In the genomic region with DNA sequence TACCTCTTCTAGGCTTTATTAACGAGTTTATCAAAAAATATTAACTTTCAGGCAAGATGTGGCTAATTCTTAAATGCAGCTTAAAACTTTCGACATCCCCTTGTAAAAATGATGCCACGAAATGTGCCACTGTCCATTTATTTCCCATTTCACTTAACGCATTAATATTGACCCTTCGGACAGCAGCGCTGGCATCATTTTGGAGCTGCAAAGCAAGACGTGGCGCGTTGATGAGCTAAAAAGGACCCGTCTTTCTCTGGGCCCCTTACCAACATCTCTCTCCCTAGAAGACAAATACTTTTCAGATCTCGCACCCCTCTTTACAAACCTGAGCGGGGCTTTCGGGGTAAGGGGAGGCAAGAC, we compare ENCODE assay signal across 9 cellular contexts.
A peak's percentile ranks its signal among the peaks of the same experiment; 100 is the strongest.
DNase-seq lines count a peak whose midpoint lies in the region; ATAC-seq lines count a peak whose summit lies in the region.
"Had no signal": no experiment of that assay in that cellular context is flagged by ENCODE, and none has a peak within 500 bp of the region (broad histone marks: within the 10 kb centered on the region; RNA-seq: fewer than 3 reads in every experiment).

No MANE protein-coding gene starts in this region.

- no CpG with 5 or more reads among the region's 13 CpGs for WGBS in trophoblast cell (ENCODE audit: extremely low coverage, insufficient coverage, insufficient read length)

- DNase-seq in DMS79 treated with DMSO at 0.1 percent for 48 hours (lab: John Stamatoyannopoulos, UW) (peak; percentile 73), NT2/D1 (ENCODE audit: low read depth, low spot score) (no peak), epithelial cell of prostate (ENCODE audit: low read depth, low spot score) (no peak), trophoblast cell (no peak), hepatic stellate cell (ENCODE audit: low spot score) (no peak), NCI-H2029 (lab: John Stamatoyannopoulos, UW) (no peak)
- DNase-seq: Karpas-422 had no signal

- H3K18ac ChIP-seq in trophoblast cell (ENCODE audit: low read length): no peak overlapping the region

- peak overlapping the region; percentile 89 for H3K4me2 ChIP-seq in trophoblast cell (ENCODE audit: low read length)

- no peak overlapping the region for H3K23ac ChIP-seq in trophoblast cell (ENCODE audit: low read length)

- no peaks in the 10 kb centered on the region for H3K4me1 ChIP-seq in NT2/D1 (ENCODE audit: insufficient read depth, insufficient read length)
- H3K4me1 ChIP-seq in trophoblast cell (ENCODE audit: control insufficient read depth in 1 of 2, insufficient read depth in 2 of 2, low read length in 2 of 2): no peaks in the 10 kb centered on the region

- no peak overlapping the region for H2AFZ ChIP-seq in trophoblast cell (ENCODE audit: insufficient read depth, low read length, poor library complexity)

- H3K9me3 ChIP-seq in NT2/D1 (ENCODE audit: insufficient read depth, low read length) (no peaks in the 10 kb centered on the region), trophoblast cell (ENCODE audit: insufficient read depth, low read depth, low read length) (no peaks in the 10 kb centered on the region)

- no peaks in the 10 kb centered on the region for H3K79me2 ChIP-seq in trophoblast cell (ENCODE audit: control insufficient read depth, insufficient read depth, low read length, poor library complexity)

- H3K79me1 ChIP-seq in trophoblast cell (ENCODE audit: low read length): no peaks in the 10 kb centered on the region

- no peak overlapping the region for H4K91ac ChIP-seq in trophoblast cell (ENCODE audit: low read depth, low read length)

- H3K4ac ChIP-seq in trophoblast cell (ENCODE audit: low read depth, low read length): no peak overlapping the region

- H2BK120ac ChIP-seq in trophoblast cell (ENCODE audit: insufficient read depth, low read length, poor library complexity): no peak overlapping the region

- ATAC-seq in GM18858 (IDR thresholded peaks at IDR 0.05; ENCODE audit: unreplicated experiment) (no peak), GM21723 (IDR thresholded peaks at IDR 0.05; ENCODE audit: unreplicated experiment) (no peak)

- H2BK5ac ChIP-seq in trophoblast cell (ENCODE audit: low read depth, low read length, poor library complexity): no peak overlapping the region

- peaks cover 73% of the 10 kb centered on the region for H3K27me3 ChIP-seq in NT2/D1 (ENCODE audit: insufficient read depth, insufficient read length)
- H3K27me3 ChIP-seq in trophoblast cell (ENCODE audit: insufficient read depth, low read length): peaks cover 17% of the 10 kb centered on the region

- H3K27ac ChIP-seq in epithelial cell of prostate: peak overlapping the region; percentile 30
- no peak overlapping the region for H3K27ac ChIP-seq in trophoblast cell (ENCODE audit: low read depth, low read length)

- H4K12ac ChIP-seq in trophoblast cell (ENCODE audit: low read depth, low read length): no peak overlapping the region

- H2BK12ac ChIP-seq in trophoblast cell (ENCODE audit: low read length): no peak overlapping the region

- H3K14ac ChIP-seq in trophoblast cell (ENCODE audit: low read length): no peak overlapping the region

- H3K4me3 ChIP-seq in NT2/D1 (ENCODE audit: insufficient read length, low read depth): peak overlapping the region; percentile 50
- H3K4me3 ChIP-seq in trophoblast cell (ENCODE audit: low read depth, low read length): no peak overlapping the region

- H3K9ac ChIP-seq in NT2/D1 (ENCODE audit: insufficient read length, low read depth) (peak overlapping the region; percentile 65), trophoblast cell (ENCODE audit: low read length) (no peak overlapping the region)

- H3K36me3 ChIP-seq in NT2/D1 (ENCODE audit: insufficient read depth, insufficient read length, low read length): no peaks in the 10 kb centered on the region
- H3K36me3 ChIP-seq in trophoblast cell (ENCODE audit: control insufficient read depth in 1 of 2, insufficient read depth in 2 of 2, low read length in 2 of 2): no peaks in the 10 kb centered on the region

- H4K8ac ChIP-seq in trophoblast cell (ENCODE audit: low read depth, low read length): no peak overlapping the region

- no peak overlapping the region for H2AK5ac ChIP-seq in trophoblast cell (ENCODE audit: low read length)
